In genomic region chr19:6720369-6721112, GRCh38 we compare ENCODE assay signal across 1 cellular context.
TF ChIP-seq lines count a peak whose summit lies in the region.

C3 (minus strand) TSS chr19:6720650; CDS start chr19:6720589, 61 bp downstream.

TF ChIP-seq in HepG2, 621 proteins besides CTCF, POLR2A, EP300 and RAD21 (continued from another document and continues in another):
- TF ChIP-seq THAP8 (CRISPR knock-in tag; IDR thresholded peaks at IDR 0.05; ENCODE audit: borderline replicate concordance), result no peak
- TF ChIP-seq BCL6 (CRISPR knock-in tag; IDR thresholded peaks at IDR 0.05), result peak; percentile 93
- TF ChIP-seq ZBTB4 (CRISPR knock-in tag; IDR thresholded peaks at IDR 0.05; ENCODE audit: borderline replicate concordance), result peak; percentile 97
- no peak for TF ChIP-seq ZNF3 (CRISPR knock-in tag; IDR thresholded peaks at IDR 0.05)
- no peak for TF ChIP-seq ATF7 (IDR thresholded peaks at IDR 0.05)
- peak; percentile 69; the same call in 1 of the 2 replicates for TF ChIP-seq ATF7 (CRISPR knock-in tag; IDR thresholded peaks at IDR 0.05)
- no peak for TF ChIP-seq DZIP1 (CRISPR knock-in tag; IDR thresholded peaks at IDR 0.05)
- TF ChIP-seq FOXK2 (IDR thresholded peaks at IDR 0.05), result 0 out of 2 replicates have a peak, but pooled peaks have one; percentile 23
- peak; percentile 29 for TF ChIP-seq ZNF644 (CRISPR knock-in tag; IDR thresholded peaks at IDR 0.05; ENCODE audit: low read depth)
- TF ChIP-seq ZNF879 (CRISPR knock-in tag; IDR thresholded peaks at IDR 0.05), result no peak
- peak; percentile 77 for TF ChIP-seq HOXA3 (CRISPR knock-in tag; IDR thresholded peaks at IDR 0.05)
- TF ChIP-seq ATF1 (CRISPR knock-in tag; IDR thresholded peaks at IDR 0.05), result no peak; the same call in 1 of the 2 replicates
- TF ChIP-seq ZNF260 (CRISPR knock-in tag; IDR thresholded peaks at IDR 0.05; ENCODE audit: borderline replicate concordance, low read depth), result no peak
- TF ChIP-seq, protein P1, sequence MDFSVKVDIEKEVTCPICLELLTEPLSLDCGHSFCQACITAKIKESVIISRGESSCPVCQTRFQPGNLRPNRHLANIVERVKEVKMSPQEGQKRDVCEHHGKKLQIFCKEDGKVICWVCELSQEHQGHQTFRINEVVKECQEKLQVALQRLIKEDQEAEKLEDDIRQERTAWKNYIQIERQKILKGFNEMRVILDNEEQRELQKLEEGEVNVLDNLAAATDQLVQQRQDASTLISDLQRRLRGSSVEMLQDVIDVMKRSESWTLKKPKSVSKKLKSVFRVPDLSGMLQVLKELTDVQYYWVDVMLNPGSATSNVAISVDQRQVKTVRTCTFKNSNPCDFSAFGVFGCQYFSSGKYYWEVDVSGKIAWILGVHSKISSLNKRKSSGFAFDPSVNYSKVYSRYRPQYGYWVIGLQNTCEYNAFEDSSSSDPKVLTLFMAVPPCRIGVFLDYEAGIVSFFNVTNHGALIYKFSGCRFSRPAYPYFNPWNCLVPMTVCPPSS (IDR thresholded peaks at IDR 0.05), result no peak
- no peak for TF ChIP-seq IKZF4 (CRISPR knock-in tag; IDR thresholded peaks at IDR 0.05; ENCODE audit: borderline replicate concordance, low read depth, not compliant biosample characterization)
- TF ChIP-seq, protein P2, sequence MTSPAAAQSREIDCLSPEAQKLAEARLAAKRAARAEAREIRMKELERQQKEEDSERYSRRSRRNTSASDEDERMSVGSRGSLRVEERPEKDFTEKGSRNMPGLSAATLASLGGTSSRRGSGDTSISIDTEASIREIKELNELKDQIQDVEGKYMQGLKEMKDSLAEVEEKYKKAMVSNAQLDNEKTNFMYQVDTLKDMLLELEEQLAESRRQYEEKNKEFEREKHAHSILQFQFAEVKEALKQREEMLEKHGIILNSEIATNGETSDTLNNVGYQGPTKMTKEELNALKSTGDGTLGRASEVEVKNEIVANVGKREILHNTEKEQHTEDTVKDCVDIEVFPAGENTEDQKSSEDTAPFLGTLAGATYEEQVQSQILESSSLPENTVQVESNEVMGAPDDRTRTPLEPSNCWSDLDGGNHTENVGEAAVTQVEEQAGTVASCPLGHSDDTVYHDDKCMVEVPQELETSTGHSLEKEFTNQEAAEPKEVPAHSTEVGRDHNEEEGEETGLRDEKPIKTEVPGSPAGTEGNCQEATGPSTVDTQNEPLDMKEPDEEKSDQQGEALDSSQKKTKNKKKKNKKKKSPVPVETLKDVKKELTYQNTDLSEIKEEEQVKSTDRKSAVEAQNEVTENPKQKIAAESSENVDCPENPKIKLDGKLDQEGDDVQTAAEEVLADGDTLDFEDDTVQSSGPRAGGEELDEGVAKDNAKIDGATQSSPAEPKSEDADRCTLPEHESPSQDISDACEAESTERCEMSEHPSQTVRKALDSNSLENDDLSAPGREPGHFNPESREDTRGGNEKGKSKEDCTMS (CRISPR knock-in tag; conservative IDR thresholded peaks at IDR 0.05), result no peak
- TF ChIP-seq ATAD3A (CRISPR knock-in tag; IDR thresholded peaks at IDR 0.05), result no peak
- no peak for TF ChIP-seq ZNF577 (CRISPR knock-in tag; IDR thresholded peaks at IDR 0.05; ENCODE audit: borderline replicate concordance, low read depth)
- peak in 1 of 2 experiments; percentile 74; a peak in 1 of 4 replicates for TF ChIP-seq HMGXB4 (CRISPR knock-in tag; IDR thresholded peaks at IDR 0.05; ENCODE audit: borderline replicate concordance in 1 of 2, low read depth in 1 of 2)
- TF ChIP-seq GLI4 (CRISPR knock-in tag; IDR thresholded peaks at IDR 0.05; ENCODE audit: borderline replicate concordance), result 0 out of 2 replicates have a peak, but pooled peaks have one; percentile 21
- no peak for TF ChIP-seq ZKSCAN1 (IDR thresholded peaks at IDR 0.05; ENCODE audit: low read length)
- peak; percentile 70; the same call in 1 of the 2 replicates for TF ChIP-seq KLF6 (CRISPR knock-in tag; IDR thresholded peaks at IDR 0.05)
- TF ChIP-seq FOXA3 (CRISPR knock-in tag; IDR thresholded peaks at IDR 0.05), result peak; percentile 76; the same call in 1 of the 2 replicates
- peak; percentile 96 for TF ChIP-seq ESRRA (CRISPR knock-in tag; IDR thresholded peaks at IDR 0.05; ENCODE audit: low read depth)
- peak; percentile 60; the same call in 1 of the 2 replicates for TF ChIP-seq ZNF460 (CRISPR knock-in tag; IDR thresholded peaks at IDR 0.05; ENCODE audit: borderline replicate concordance)
- TF ChIP-seq ZNF841 (CRISPR knock-in tag; IDR thresholded peaks at IDR 0.05; ENCODE audit: borderline replicate concordance), result no peak
- peak; percentile 92 for TF ChIP-seq POLR2AphosphoS2 (IDR thresholded peaks at IDR 0.05; ENCODE audit: low read depth, low read length)
- no peak for TF ChIP-seq AKAP8 (CRISPR knock-in tag; IDR thresholded peaks at IDR 0.05)
- TF ChIP-seq, protein P3, sequence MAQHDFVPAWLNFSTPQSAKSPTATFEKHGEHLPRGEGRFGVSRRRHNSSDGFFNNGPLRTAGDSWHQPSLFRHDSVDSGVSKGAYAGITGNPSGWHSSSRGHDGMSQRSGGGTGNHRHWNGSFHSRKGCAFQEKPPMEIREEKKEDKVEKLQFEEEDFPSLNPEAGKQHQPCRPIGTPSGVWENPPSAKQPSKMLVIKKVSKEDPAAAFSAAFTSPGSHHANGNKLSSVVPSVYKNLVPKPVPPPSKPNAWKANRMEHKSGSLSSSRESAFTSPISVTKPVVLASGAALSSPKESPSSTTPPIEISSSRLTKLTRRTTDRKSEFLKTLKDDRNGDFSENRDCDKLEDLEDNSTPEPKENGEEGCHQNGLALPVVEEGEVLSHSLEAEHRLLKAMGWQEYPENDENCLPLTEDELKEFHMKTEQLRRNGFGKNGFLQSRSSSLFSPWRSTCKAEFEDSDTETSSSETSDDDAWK (CRISPR knock-in tag; IDR thresholded peaks at IDR 0.05), result no peak
- 0 out of 2 replicates have a peak, but pooled peaks have one; percentile 73 for TF ChIP-seq ZNF550 (CRISPR knock-in tag; IDR thresholded peaks at IDR 0.05; ENCODE audit: borderline replicate concordance)
- TF ChIP-seq ZFP36L2 (CRISPR knock-in tag; IDR thresholded peaks at IDR 0.05), result 0 out of 2 replicates have a peak, but pooled peaks have one; percentile 27
- TF ChIP-seq, protein P4, sequence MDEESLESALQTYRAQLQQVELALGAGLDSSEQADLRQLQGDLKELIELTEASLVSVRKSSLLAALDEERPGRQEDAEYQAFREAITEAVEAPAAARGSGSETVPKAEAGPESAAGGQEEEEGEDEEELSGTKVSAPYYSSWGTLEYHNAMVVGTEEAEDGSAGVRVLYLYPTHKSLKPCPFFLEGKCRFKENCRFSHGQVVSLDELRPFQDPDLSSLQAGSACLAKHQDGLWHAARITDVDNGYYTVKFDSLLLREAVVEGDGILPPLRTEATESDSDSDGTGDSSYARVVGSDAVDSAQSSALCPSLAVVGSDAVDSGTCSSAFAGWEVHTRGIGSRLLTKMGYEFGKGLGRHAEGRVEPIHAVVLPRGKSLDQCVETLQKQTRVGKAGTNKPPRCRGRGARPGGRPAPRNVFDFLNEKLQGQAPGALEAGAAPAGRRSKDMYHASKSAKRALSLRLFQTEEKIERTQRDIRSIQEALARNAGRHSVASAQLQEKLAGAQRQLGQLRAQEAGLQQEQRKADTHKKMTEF (CRISPR knock-in tag; IDR thresholded peaks at IDR 0.05), result peak; percentile 94; the same call in 1 of the 2 replicates
- TF ChIP-seq, protein P5, sequence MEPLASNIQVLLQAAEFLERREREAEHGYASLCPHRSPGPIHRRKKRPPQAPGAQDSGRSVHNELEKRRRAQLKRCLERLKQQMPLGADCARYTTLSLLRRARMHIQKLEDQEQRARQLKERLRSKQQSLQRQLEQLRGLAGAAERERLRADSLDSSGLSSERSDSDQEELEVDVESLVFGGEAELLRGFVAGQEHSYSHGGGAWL (CRISPR knock-in tag; IDR thresholded peaks at IDR 0.05), result peak; percentile 82; the same call in 1 of the 2 replicates
- TF ChIP-seq USF2 (IDR thresholded peaks at IDR 0.05; ENCODE audit: low read depth, low read length), result no peak
- no peak; the same call in 1 of the 2 replicates for TF ChIP-seq USF2 (CRISPR knock-in tag; IDR thresholded peaks at IDR 0.05; ENCODE audit: borderline replicate concordance)
- no peak for TF ChIP-seq CENPBD1 (CRISPR knock-in tag; IDR thresholded peaks at IDR 0.05; ENCODE audit: borderline replicate concordance, low read depth)
- peak; percentile 97 for TF ChIP-seq RARA (CRISPR knock-in tag; IDR thresholded peaks at IDR 0.05)
- 0 out of 2 replicates have a peak, but pooled peaks have one; percentile 58 for TF ChIP-seq PBX3 (CRISPR knock-in tag; IDR thresholded peaks at IDR 0.05; ENCODE audit: borderline replicate concordance)
- no peak for TF ChIP-seq ZNF232 (CRISPR knock-in tag; IDR thresholded peaks at IDR 0.05; ENCODE audit: borderline replicate concordance)
- peak; percentile 53; the same call in 1 of the 2 replicates for TF ChIP-seq ZNF230 (CRISPR knock-in tag; IDR thresholded peaks at IDR 0.05)
